ENCODE assay signal across 8 cellular contexts in the genomic region with DNA sequence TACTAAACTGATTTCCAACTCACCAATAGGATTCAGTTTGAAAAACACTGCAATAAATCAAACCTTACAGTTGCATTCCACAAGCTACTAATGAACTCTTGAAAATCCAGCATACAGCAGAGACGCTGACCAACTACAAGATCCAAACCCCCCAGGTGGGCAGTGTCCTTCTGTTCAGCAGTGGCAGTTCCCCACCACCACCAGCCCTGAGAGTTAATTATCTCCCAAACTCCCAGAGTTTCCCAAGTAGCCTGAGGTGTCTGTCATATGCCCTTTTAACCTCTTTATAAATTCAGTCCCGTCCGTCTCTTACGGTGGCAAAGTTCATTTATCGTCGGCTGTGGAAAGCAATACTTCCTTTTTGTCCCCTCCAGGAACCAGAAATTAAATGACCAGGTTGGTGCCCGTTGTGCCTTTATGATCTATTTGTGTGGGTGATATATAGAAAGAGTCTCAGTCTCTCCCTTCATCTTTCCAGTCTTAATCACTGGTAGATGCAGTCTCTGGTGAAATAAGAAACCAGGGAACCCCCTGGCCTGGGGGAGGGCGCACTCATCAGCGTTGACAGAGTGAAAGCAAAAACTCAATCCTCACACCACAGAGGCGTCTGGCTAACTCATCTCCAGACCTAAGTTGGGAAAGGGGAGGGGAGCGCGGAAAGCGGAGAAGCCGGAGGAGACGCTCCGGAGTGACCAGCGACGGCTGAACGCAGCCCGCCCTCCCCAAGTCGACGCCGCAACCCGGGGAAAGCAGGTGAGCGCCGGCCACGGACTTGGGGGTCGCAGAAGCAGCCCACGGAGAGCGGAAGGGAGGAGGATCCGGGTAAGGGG. TPM values are rescaled to one million over a fixed set of nuclear protein-coding genes. Genes with fewer than 3 reads are reported as not detected.
DNase-seq lines count a peak whose midpoint lies in the region; ATAC-seq and TF ChIP-seq lines count a peak whose summit lies in the region.

No MANE protein-coding gene starts in this region.

- H3K4me1 ChIP-seq in DOHH2 (ENCODE audit: control insufficient read depth, low read length) (peaks cover 57% of the 10 kb centered on the region), KMS-11 (ENCODE audit: low read depth, poor library complexity, severe bottlenecking) (peaks cover 50% of the 10 kb centered on the region)

- peaks cover 57% of the 10 kb centered on the region for H3K4me1 Mint-ChIP-seq in WTC11

- no peak for TF ChIP-seq CTCF in DOHH2 (IDR thresholded peaks at IDR 0.05; ENCODE audit: low read depth, low read length, poor library complexity, severe bottlenecking)
- TF ChIP-seq CTCF in KMS-11 (conservative IDR thresholded peaks at IDR 0.05; ENCODE audit: low read depth, low read length), result no peak
- no peak for TF ChIP-seq CTCF in WTC11 (IDR thresholded peaks at IDR 0.05)
- TF ChIP-seq CTCF in kidney epithelial cell (IDR thresholded peaks at IDR 0.05; ENCODE audit: insufficient read depth, low read length, poor library complexity, severe bottlenecking), result no peak

- H3K4me3 ChIP-seq in DOHH2 (ENCODE audit: low read length) (peak overlapping the region; percentile 98), KMS-11 (IDR thresholded peaks at IDR 0.05; ENCODE audit: insufficient read depth, low read depth, low read length) (no peak overlapping the region), kidney epithelial cell (ENCODE audit: low read depth, low read length) (peak overlapping the region; percentile 77)

- H3K4me3 Mint-ChIP-seq in WTC11, result peak overlapping the region; percentile 98

- H3K27me3 Mint-ChIP-seq in WTC11 (ENCODE audit: low read depth), result no peaks in the 10 kb centered on the region; the same call in 1 of the 2 replicates

- peaks cover 2% of the 10 kb centered on the region for H3K36me3 Mint-ChIP-seq in WTC11

- peak overlapping the region; percentile 73 for H3K9ac ChIP-seq in KMS-11

- H3F3A ChIP-seq in DOHH2 (ENCODE audit: control insufficient read depth, insufficient read depth), result 0 out of 2 replicates have a peak, but pooled peaks cover 4% of the 10 kb centered on the region

- peak; percentile 39 for ATAC-seq in GM21529 (IDR thresholded peaks at IDR 0.05; ENCODE audit: unreplicated experiment)
- peak; percentile 48 for ATAC-seq in WTC11
- ATAC-seq in HG03095 (IDR thresholded peaks at IDR 0.05; ENCODE audit: unreplicated experiment), result no peak

- no peaks in the 10 kb centered on the region for H3K9me2 ChIP-seq in DOHH2 (replicated peaks; ENCODE audit: control insufficient read depth, low read length)

- H3K9me3 Mint-ChIP-seq in WTC11, result no peaks in the 10 kb centered on the region

- H2AFZ ChIP-seq in KMS-11 (ENCODE audit: low read depth), result peak overlapping the region; percentile 14; the same call in 1 of the 2 replicates

- peaks cover 5% of the 10 kb centered on the region; the same call in 1 of the 2 replicates for H3K27me3 ChIP-seq in DOHH2 (ENCODE audit: control insufficient read depth, low read length)
- H3K27me3 ChIP-seq in KMS-11 (ENCODE audit: insufficient read depth, low read depth), result no peaks in the 10 kb centered on the region
- H3K27me3 ChIP-seq in kidney epithelial cell (ENCODE audit: control insufficient read depth, insufficient read depth, low read length), result no peaks in the 10 kb centered on the region

- H3K4me2 ChIP-seq in DOHH2 (ENCODE audit: low read length) (peak overlapping the region; percentile 72), KMS-11 (peak overlapping the region; percentile 88)

- peak overlapping the region; percentile 28; the same call in 1 of the 2 replicates for H3K27ac ChIP-seq in DOHH2 (ENCODE audit: low read depth, low read length)
- peak overlapping the region; percentile 45 for H3K27ac ChIP-seq in KMS-11

- CTCF ChIA-PET in WTC11 (lab: Charles Lee), result interaction anchor here (1.0 to 1.6 kb wide), 7 partner anchors 12 to 186 kb away, joined by 3 to 5 read pairs (median 4); no protein-coding TSS in a partner anchor

- H3K79me2 ChIP-seq in DOHH2 (ENCODE audit: control insufficient read depth, low read length) (peaks cover 62% of the 10 kb centered on the region), KMS-11 (ENCODE audit: insufficient read depth, low read depth) (peaks cover 54% of the 10 kb centered on the region)

- POLR2A ChIA-PET in WTC11 (lab: Charles Lee), result interaction anchor here (0.6 to 1.0 kb wide), 2 partner anchors 120 to 339 kb away, joined by 3 to 6 read pairs; a partner anchor contains a TSS

- peak overlapping the region; percentile 39 for H3K27ac Mint-ChIP-seq in WTC11

- H3K9me3 ChIP-seq in DOHH2 (ENCODE audit: control insufficient read depth, insufficient read depth, low read length), result no peaks in the 10 kb centered on the region

- H4K20me1 ChIP-seq in DOHH2 (ENCODE audit: control insufficient read depth, insufficient read depth, low read depth, low read length), result peaks cover 37% of the 10 kb centered on the region
- peaks cover 41% of the 10 kb centered on the region for H4K20me1 ChIP-seq in KMS-11 (ENCODE audit: insufficient read depth)

- H3K36me3 ChIP-seq in DOHH2 (ENCODE audit: control insufficient read depth, low read length) (peaks cover 43% of the 10 kb centered on the region), KMS-11 (ENCODE audit: insufficient read depth) (no peaks in the 10 kb centered on the region), kidney epithelial cell (ENCODE audit: control insufficient read depth, insufficient read depth, low read length) (no peaks in the 10 kb centered on the region)

- DNase-seq in WTC11 (ENCODE audit: low spot score) (peak; percentile 63), kidney epithelial cell (ENCODE audit: low read depth) (no peak)
- peak; percentile 67 for DNase-seq in central memory CD4-positive, alpha-beta T cell
- peak; percentile 90 for DNase-seq in stimulated activated CD4-positive, alpha-beta T cell treated with anti-CD3 and anti-CD28 coated beads, Interleukin-1b, Interleukin-23, amount 100 ng/mL, for 48 hours

TF ChIP-seq in WTC11, 78 proteins besides CTCF, POLR2A, EP300 and RAD21:
- TF ChIP-seq, protein P1, sequence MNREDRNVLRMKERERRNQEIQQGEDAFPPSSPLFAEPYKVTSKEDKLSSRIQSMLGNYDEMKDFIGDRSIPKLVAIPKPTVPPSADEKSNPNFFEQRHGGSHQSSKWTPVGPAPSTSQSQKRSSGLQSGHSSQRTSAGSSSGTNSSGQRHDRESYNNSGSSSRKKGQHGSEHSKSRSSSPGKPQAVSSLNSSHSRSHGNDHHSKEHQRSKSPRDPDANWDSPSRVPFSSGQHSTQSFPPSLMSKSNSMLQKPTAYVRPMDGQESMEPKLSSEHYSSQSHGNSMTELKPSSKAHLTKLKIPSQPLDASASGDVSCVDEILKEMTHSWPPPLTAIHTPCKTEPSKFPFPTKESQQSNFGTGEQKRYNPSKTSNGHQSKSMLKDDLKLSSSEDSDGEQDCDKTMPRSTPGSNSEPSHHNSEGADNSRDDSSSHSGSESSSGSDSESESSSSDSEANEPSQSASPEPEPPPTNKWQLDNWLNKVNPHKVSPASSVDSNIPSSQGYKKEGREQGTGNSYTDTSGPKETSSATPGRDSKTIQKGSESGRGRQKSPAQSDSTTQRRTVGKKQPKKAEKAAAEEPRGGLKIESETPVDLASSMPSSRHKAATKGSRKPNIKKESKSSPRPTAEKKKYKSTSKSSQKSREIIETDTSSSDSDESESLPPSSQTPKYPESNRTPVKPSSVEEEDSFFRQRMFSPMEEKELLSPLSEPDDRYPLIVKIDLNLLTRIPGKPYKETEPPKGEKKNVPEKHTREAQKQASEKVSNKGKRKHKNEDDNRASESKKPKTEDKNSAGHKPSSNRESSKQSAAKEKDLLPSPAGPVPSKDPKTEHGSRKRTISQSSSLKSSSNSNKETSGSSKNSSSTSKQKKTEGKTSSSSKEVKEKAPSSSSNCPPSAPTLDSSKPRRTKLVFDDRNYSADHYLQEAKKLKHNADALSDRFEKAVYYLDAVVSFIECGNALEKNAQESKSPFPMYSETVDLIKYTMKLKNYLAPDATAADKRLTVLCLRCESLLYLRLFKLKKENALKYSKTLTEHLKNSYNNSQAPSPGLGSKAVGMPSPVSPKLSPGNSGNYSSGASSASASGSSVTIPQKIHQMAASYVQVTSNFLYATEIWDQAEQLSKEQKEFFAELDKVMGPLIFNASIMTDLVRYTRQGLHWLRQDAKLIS (CRISPR knock-in tag; IDR thresholded peaks at IDR 0.05; ENCODE audit: borderline replicate concordance), result no peak
- peak; percentile 4; the same call in 1 of the 2 replicates for TF ChIP-seq SP1 (CRISPR knock-in tag; conservative IDR thresholded peaks at IDR 0.05)

RNA-seq across cellular contexts. Expression of a gene that starts 0.7 kb away (rescaled TPM):
- 70.0 to 74.2 TPM (median 74.2 TPM) in 3 replicates for total RNA-seq in WTC11 (2021)
- 85.9 and 98.5 TPM in 2 replicates for total RNA-seq in kidney epithelial cell

RNA-seq across cellular contexts. Expression of a gene that starts 0.8 kb away (rescaled TPM):
- total RNA-seq in WTC11 (2021) (72.8 to 75.2 TPM (median 74.0 TPM) in 3 replicates), kidney epithelial cell (59.3 and 61.8 TPM in 2 replicates)

RNA-seq across cellular contexts. Expression of a gene that starts 32.1 kb away (rescaled TPM):
- total RNA-seq in WTC11 (2021) (2.3 to 3.3 TPM (median 3.2 TPM) in 3 replicates), kidney epithelial cell (not detected in 2 replicates)
